1 cellular context compared by ENCODE assay signal in the genomic region with DNA sequence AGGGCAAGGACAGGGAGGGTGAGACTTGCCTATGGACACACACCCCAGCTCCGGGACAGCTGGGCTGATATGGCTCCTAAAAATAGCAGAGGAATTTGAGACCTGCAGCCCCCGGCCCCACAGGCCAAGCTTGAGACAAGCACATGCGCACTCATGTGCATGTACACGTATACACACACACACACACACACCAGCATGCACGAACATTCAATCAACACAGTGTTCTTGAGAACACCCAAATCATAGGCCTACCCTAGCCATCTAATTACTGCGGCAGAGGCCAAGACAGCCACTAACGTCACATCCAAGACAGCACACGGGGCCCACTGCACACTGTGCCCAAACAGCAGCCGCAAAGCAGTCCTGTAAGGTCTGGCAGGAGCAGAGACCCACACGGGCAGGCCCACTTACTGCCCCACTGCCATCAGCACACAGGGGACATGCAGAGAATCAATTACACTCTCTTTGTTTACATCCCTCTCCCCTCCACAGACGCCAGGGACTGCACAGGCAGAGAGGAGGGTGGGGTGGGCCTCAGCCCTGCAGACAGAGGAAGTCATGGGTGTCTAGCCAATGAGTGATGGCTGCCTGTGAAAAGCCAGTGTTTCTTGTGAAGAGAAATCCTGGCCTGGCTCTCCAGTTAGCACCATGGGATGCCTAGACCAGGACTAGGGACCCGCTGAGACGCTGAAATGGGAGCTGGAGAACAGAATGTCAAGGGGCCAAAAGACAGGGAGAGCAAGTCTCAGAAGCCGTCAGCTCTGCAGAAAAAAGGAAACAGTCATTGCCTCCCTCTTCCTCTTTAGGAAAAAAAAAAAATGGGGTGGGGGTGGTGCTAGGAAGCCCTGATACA.
TF ChIP-seq lines count a peak whose summit lies in the region.

No MANE protein-coding gene starts in this region.

TF ChIP-seq in endothelial cell of umbilical vein, 7 proteins besides CTCF, POLR2A, EP300 and RAD21 (continued from another document):
- TF ChIP-seq POLR2AphosphoS5 (IDR thresholded peaks at IDR 0.05; ENCODE audit: insufficient read depth, low read depth, low read length), result no peak
- no peak for TF ChIP-seq GATA2 (IDR thresholded peaks at IDR 0.05; ENCODE audit: insufficient read depth, insufficient read length, low read depth, low read length)
- TF ChIP-seq FOS (IDR thresholded peaks at IDR 0.05; ENCODE audit: borderline replicate concordance, insufficient read depth, low read length), result no peak
- no peak for TF ChIP-seq EZH2 (IDR thresholded peaks at IDR 0.05; ENCODE audit: borderline replicate concordance, low read depth, low read length, severe bottlenecking)
